In the genomic region with DNA sequence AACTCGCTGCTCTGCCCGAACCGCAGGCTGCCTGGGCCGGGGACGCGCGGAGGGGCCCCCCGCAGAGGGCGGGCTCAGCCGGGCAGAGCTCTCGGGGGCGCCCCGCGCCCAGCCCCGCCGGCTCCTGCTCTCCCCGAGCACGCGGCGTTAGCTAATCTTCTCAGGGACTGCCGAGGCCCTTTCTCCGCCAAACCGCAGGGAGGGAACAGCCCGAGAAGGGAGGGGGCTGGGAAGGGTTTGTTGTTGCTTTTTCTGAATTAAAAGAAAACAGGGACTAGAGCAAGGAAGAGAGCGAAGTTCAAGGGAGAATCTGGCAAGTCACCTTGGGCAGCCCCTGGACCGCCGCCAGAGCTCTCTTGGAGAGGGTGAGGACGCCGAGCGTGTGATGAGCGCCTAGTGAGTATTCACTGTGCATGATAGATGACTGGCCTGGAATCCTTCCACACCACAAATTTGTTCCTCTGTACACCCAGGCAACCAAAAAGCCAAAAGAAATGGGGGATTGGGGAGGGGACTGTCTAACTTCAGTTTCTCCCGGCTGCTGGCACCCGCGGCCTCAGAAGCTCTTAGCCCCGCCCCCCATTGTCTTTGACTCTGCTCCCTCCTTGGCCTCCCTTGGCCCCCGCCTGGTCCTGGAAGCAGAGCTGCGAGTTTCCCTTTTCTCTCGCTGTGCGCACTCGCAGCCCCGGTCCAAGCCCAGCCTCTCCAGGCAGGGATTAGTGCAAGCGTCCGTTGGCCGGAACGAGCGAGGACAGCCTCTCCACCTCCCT, we compare ENCODE assay signal across 1 cellular context.
TF ChIP-seq lines count a peak whose summit lies in the region.

No MANE protein-coding gene starts in this region.

TF ChIP-seq in H1, 55 proteins besides CTCF, POLR2A, EP300 and RAD21 (continued from another document):
- TF ChIP-seq EGR1 (IDR thresholded peaks at IDR 0.05; ENCODE audit: borderline replicate concordance, low read depth, low read length) (no peak), TAF1 (IDR thresholded peaks at IDR 0.05; ENCODE audit: low read depth, low read length) (peak; percentile 42), KDM5A (IDR thresholded peaks at IDR 0.05; ENCODE audit: low read length) (no peak), SIX5 (IDR thresholded peaks at IDR 0.05; ENCODE audit: low read depth, low read length) (no peak), CTBP2 (IDR thresholded peaks at IDR 0.05; ENCODE audit: borderline replicate concordance, insufficient read depth, insufficient read length, low read length) (peak; percentile 28), TCF12 (IDR thresholded peaks at IDR 0.05; ENCODE audit: low read depth, low read length) (no peak), RXRA (IDR thresholded peaks at IDR 0.05; ENCODE audit: insufficient read depth, low read depth, low read length) (no peak), EZH2 (IDR thresholded peaks at IDR 0.05; ENCODE audit: low read depth, low read length, severe bottlenecking) (peak; percentile 30), SIRT6 (IDR thresholded peaks at IDR 0.05; ENCODE audit: low read length) (no peak), PHF8 (conservative IDR thresholded peaks at IDR 0.05; ENCODE audit: low read depth, low read length) (peak; percentile 32), POU5F1 (IDR thresholded peaks at IDR 0.05; ENCODE audit: low read depth, low read length) (no peak), SP4 (IDR thresholded peaks at IDR 0.05; ENCODE audit: low read length) (no peak), GTF2F1 (IDR thresholded peaks at IDR 0.05; ENCODE audit: borderline replicate concordance, low read depth, low read length) (no peak), JUN (IDR thresholded peaks at IDR 0.05; ENCODE audit: low read depth, low read length) (no peak), HDAC6 (IDR thresholded peaks at IDR 0.05; ENCODE audit: low read depth, low read length) (no peak), CHD1 (IDR thresholded peaks at IDR 0.05; ENCODE audit: low read depth, low read length) (no peak), SUZ12 (IDR thresholded peaks at IDR 0.05; ENCODE audit: low read length) (peak; percentile 42), CEBPB (IDR thresholded peaks at IDR 0.05; ENCODE audit: low read depth, low read length) (no peak), TEAD4 (IDR thresholded peaks at IDR 0.05; ENCODE audit: low read depth, low read length) (no peak), CREB1 (IDR thresholded peaks at IDR 0.05) (no peak), CHD2 (IDR thresholded peaks at IDR 0.05; ENCODE audit: low read length) (no peak), BACH1 (IDR thresholded peaks at IDR 0.05; ENCODE audit: low read length) (no peak), SIN3A (conservative IDR thresholded peaks at IDR 0.05 in 1 of 2, IDR thresholded peaks at IDR 0.05 in 1 of 2; ENCODE audit: low read depth in 1 of 2, low read length in 2 of 2) (0 out of 4 replicates have a peak, but pooled peaks have one; percentile 9 to 16), KDM1A (IDR thresholded peaks at IDR 0.05; ENCODE audit: borderline replicate concordance, low read length) (no peak; the same call in 1 of the 2 replicates), RBBP5 (IDR thresholded peaks at IDR 0.05; ENCODE audit: borderline replicate concordance, low read depth, low read length) (peak; percentile 92; the same call in 1 of the 2 replicates), FOSL1 (IDR thresholded peaks at IDR 0.05; ENCODE audit: insufficient read depth, low read depth, low read length) (no peak), NRF1 (IDR thresholded peaks at IDR 0.05; ENCODE audit: low read depth, low read length) (no peak), BCL11A (IDR thresholded peaks at IDR 0.05; ENCODE audit: low read depth in 2 of 2, low read length in 2 of 2) (no peak), GABPA (IDR thresholded peaks at IDR 0.05; ENCODE audit: borderline replicate concordance, insufficient read depth, low read length) (no peak), TAF7 (optimal IDR thresholded peaks at IDR 0.05; ENCODE audit: borderline replicate concordance, low read depth, low read length) (no peak), CBX5 (IDR thresholded peaks at IDR 0.05; ENCODE audit: low read depth, low read length) (no peak)
- TF ChIP-seq, protein P1, sequence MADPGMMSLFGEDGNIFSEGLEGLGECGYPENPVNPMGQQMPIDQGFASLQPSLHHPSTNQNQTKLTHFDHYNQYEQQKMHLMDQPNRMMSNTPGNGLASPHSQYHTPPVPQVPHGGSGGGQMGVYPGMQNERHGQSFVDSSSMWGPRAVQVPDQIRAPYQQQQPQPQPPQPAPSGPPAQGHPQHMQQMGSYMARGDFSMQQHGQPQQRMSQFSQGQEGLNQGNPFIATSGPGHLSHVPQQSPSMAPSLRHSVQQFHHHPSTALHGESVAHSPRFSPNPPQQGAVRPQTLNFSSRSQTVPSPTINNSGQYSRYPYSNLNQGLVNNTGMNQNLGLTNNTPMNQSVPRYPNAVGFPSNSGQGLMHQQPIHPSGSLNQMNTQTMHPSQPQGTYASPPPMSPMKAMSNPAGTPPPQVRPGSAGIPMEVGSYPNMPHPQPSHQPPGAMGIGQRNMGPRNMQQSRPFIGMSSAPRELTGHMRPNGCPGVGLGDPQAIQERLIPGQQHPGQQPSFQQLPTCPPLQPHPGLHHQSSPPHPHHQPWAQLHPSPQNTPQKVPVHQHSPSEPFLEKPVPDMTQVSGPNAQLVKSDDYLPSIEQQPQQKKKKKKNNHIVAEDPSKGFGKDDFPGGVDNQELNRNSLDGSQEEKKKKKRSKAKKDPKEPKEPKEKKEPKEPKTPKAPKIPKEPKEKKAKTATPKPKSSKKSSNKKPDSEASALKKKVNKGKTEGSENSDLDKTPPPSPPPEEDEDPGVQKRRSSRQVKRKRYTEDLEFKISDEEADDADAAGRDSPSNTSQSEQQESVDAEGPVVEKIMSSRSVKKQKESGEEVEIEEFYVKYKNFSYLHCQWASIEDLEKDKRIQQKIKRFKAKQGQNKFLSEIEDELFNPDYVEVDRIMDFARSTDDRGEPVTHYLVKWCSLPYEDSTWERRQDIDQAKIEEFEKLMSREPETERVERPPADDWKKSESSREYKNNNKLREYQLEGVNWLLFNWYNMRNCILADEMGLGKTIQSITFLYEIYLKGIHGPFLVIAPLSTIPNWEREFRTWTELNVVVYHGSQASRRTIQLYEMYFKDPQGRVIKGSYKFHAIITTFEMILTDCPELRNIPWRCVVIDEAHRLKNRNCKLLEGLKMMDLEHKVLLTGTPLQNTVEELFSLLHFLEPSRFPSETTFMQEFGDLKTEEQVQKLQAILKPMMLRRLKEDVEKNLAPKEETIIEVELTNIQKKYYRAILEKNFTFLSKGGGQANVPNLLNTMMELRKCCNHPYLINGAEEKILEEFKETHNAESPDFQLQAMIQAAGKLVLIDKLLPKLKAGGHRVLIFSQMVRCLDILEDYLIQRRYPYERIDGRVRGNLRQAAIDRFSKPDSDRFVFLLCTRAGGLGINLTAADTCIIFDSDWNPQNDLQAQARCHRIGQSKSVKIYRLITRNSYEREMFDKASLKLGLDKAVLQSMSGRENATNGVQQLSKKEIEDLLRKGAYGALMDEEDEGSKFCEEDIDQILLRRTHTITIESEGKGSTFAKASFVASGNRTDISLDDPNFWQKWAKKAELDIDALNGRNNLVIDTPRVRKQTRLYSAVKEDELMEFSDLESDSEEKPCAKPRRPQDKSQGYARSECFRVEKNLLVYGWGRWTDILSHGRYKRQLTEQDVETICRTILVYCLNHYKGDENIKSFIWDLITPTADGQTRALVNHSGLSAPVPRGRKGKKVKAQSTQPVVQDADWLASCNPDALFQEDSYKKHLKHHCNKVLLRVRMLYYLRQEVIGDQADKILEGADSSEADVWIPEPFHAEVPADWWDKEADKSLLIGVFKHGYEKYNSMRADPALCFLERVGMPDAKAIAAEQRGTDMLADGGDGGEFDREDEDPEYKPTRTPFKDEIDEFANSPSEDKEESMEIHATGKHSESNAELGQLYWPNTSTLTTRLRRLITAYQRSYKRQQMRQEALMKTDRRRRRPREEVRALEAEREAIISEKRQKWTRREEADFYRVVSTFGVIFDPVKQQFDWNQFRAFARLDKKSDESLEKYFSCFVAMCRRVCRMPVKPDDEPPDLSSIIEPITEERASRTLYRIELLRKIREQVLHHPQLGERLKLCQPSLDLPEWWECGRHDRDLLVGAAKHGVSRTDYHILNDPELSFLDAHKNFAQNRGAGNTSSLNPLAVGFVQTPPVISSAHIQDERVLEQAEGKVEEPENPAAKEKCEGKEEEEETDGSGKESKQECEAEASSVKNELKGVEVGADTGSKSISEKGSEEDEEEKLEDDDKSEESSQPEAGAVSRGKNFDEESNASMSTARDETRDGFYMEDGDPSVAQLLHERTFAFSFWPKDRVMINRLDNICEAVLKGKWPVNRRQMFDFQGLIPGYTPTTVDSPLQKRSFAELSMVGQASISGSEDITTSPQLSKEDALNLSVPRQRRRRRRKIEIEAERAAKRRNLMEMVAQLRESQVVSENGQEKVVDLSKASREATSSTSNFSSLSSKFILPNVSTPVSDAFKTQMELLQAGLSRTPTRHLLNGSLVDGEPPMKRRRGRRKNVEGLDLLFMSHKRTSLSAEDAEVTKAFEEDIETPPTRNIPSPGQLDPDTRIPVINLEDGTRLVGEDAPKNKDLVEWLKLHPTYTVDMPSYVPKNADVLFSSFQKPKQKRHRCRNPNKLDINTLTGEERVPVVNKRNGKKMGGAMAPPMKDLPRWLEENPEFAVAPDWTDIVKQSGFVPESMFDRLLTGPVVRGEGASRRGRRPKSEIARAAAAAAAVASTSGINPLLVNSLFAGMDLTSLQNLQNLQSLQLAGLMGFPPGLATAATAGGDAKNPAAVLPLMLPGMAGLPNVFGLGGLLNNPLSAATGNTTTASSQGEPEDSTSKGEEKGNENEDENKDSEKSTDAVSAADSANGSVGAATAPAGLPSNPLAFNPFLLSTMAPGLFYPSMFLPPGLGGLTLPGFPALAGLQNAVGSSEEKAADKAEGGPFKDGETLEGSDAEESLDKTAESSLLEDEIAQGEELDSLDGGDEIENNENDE (IDR thresholded peaks at IDR 0.05; ENCODE audit: insufficient replicate concordance, low read length): no peak
- TF ChIP-seq, protein P2, sequence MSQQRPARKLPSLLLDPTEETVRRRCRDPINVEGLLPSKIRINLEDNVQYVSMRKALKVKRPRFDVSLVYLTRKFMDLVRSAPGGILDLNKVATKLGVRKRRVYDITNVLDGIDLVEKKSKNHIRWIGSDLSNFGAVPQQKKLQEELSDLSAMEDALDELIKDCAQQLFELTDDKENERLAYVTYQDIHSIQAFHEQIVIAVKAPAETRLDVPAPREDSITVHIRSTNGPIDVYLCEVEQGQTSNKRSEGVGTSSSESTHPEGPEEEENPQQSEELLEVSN (IDR thresholded peaks at IDR 0.05): peak; percentile 75
- TF ChIP-seq, protein P3, sequence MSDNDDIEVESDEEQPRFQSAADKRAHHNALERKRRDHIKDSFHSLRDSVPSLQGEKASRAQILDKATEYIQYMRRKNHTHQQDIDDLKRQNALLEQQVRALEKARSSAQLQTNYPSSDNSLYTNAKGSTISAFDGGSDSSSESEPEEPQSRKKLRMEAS (IDR thresholded peaks at IDR 0.05): peak; percentile 85
- TF ChIP-seq, protein P4, sequence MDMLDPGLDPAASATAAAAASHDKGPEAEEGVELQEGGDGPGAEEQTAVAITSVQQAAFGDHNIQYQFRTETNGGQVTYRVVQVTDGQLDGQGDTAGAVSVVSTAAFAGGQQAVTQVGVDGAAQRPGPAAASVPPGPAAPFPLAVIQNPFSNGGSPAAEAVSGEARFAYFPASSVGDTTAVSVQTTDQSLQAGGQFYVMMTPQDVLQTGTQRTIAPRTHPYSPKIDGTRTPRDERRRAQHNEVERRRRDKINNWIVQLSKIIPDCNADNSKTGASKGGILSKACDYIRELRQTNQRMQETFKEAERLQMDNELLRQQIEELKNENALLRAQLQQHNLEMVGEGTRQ (IDR thresholded peaks at IDR 0.05; ENCODE audit: low read length): no peak
